In the genomic region with DNA sequence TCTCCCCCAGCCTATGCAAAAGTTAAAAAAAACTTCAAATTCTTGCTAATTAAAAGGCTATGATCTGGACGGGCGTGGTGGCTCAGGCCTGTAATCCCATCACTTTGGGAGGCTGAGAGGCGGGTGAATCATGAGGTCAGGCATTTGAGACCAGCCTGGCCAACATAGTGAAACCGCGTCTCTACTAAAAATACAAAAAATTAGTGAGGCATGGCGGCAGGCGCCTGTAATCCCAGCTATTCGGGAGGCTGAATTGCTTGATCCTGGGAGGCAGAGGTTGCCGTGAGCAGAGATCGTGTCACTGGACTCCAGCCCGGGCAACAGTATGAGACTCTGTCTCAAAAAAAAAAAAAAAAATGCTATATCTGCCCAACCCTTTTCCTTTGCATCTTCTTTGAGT, we compare ENCODE assay signal across 21 cellular contexts.
"Had no signal": no experiment of that assay in that cellular context is flagged by ENCODE, and none has a peak within 500 bp of the region (broad histone marks: within the 10 kb centered on the region; RNA-seq: fewer than 3 reads in every experiment).

No MANE protein-coding gene starts in this region.

- H3K27ac Mint-ChIP-seq: activated CD4-positive, alpha-beta memory T cell treated with anti-CD3 and anti-CD28 coated beads for 36 hours; activated CD4-positive, alpha-beta T cell treated with anti-CD3 and anti-CD28 coated beads for 36 hours; activated naive CD4-positive, alpha-beta T cell treated with anti-CD3 and anti-CD28 coated beads, Interleukin-2, amount 10 ng/mL, durations not matched to agents 7 days and 5 days; activated T-cell treated with anti-CD3 and anti-CD28 coated beads, Interleukin-2, amount 50 U/mL, for 72 hours; natural killer cell; progenitor cell of endocrine pancreas; stimulated activated naive CD8-positive, alpha-beta T cell treated with anti-CD3 and anti-CD28 coated beads, Interleukin-15, amount 100 ng/mL, for 72 hours; WTC11 had no signal

- H3K4me1 Mint-ChIP-seq: activated CD4-positive, alpha-beta T cell treated with anti-CD3 and anti-CD28 coated beads for 36 hours; activated naive CD4-positive, alpha-beta T cell treated with anti-CD3 and anti-CD28 coated beads, Interleukin-2, amount 10 ng/mL, durations not matched to agents 7 days and 5 days; natural killer cell; stimulated activated naive CD8-positive, alpha-beta T cell treated with anti-CD3 and anti-CD28 coated beads, Interleukin-15, amount 100 ng/mL, for 72 hours had no signal

- H3K27ac ChIP-seq: coronary artery, esophagus squamous epithelium, gastroesophageal sphincter, heart right ventricle, left ventricle myocardium inferior, tibial artery had no signal

- H3K4me3 ChIP-seq: coronary artery, esophagus squamous epithelium, gastroesophageal sphincter, heart right ventricle, left ventricle myocardium inferior, tibial artery had no signal

- H3K36me3 Mint-ChIP-seq: activated CD4-positive, alpha-beta memory T cell treated with anti-CD3 and anti-CD28 coated beads for 36 hours; activated naive CD4-positive, alpha-beta T cell treated with anti-CD3 and anti-CD28 coated beads, Interleukin-2, amount 10 ng/mL, durations not matched to agents 7 days and 5 days; natural killer cell; WTC11 had no signal

- H3K9me3 ChIP-seq: esophagus squamous epithelium, gastroesophageal sphincter, heart right ventricle, left ventricle myocardium inferior, tibial artery had no signal

- H3K4me1 ChIP-seq: esophagus squamous epithelium, gastroesophageal sphincter, heart right ventricle, left ventricle myocardium inferior, tibial artery had no signal

- DNase-seq: activated CD4-positive, alpha-beta memory T cell treated with anti-CD3 and anti-CD28 coated beads for 36 hours; activated CD4-positive, alpha-beta T cell treated with anti-CD3 and anti-CD28 coated beads for 36 hours; activated effector memory CD4-positive, alpha-beta T cell treated with Interleukin-2 at 50 U/mL for 16 hours; activated naive CD4-positive, alpha-beta T cell treated with anti-CD3 and anti-CD28 coated beads, Interleukin-2, amount 10 ng/mL, durations not matched to agents 7 days and 5 days; activated T-cell treated with anti-CD3 and anti-CD28 coated beads, Interleukin-2, amount 50 U/mL, for 72 hours; amygdala; cerebellar nuclear complex; esophagus squamous epithelium; heart right ventricle; left ventricle myocardium inferior; midbrain; natural killer cell; right cardiac atrium; stimulated activated naive CD8-positive, alpha-beta T cell treated with anti-CD3 and anti-CD28 coated beads, Interleukin-15, amount 100 ng/mL, for 72 hours; T-helper 1 cell; tibial artery had no signal

- H3K27me3 Mint-ChIP-seq: activated CD4-positive, alpha-beta memory T cell treated with anti-CD3 and anti-CD28 coated beads for 36 hours; activated CD4-positive, alpha-beta T cell treated with anti-CD3 and anti-CD28 coated beads for 36 hours; activated naive CD4-positive, alpha-beta T cell treated with anti-CD3 and anti-CD28 coated beads, Interleukin-2, amount 10 ng/mL, durations not matched to agents 7 days and 5 days; progenitor cell of endocrine pancreas; stimulated activated naive CD8-positive, alpha-beta T cell treated with anti-CD3 and anti-CD28 coated beads, Interleukin-15, amount 100 ng/mL, for 72 hours had no signal

- H3K4me3 Mint-ChIP-seq: activated CD4-positive, alpha-beta memory T cell treated with anti-CD3 and anti-CD28 coated beads for 36 hours; activated CD4-positive, alpha-beta T cell treated with anti-CD3 and anti-CD28 coated beads for 36 hours; activated naive CD4-positive, alpha-beta T cell treated with anti-CD3 and anti-CD28 coated beads, Interleukin-2, amount 10 ng/mL, durations not matched to agents 7 days and 5 days; activated T-cell treated with anti-CD3 and anti-CD28 coated beads, Interleukin-2, amount 50 U/mL, for 72 hours; natural killer cell; stimulated activated naive CD8-positive, alpha-beta T cell treated with anti-CD3 and anti-CD28 coated beads, Interleukin-15, amount 100 ng/mL, for 72 hours; WTC11 had no signal

- H3K27me3 ChIP-seq: esophagus squamous epithelium, gastroesophageal sphincter, heart right ventricle, tibial artery had no signal

- ATAC-seq: activated CD4-positive, alpha-beta T cell treated with anti-CD3 and anti-CD28 coated beads for 36 hours; activated T-cell treated with anti-CD3 and anti-CD28 coated beads, Interleukin-2, amount 50 U/mL, for 72 hours; gastroesophageal sphincter; heart right ventricle; natural killer cell; right cardiac atrium; stimulated activated naive CD8-positive, alpha-beta T cell treated with anti-CD3 and anti-CD28 coated beads, Interleukin-15, amount 100 ng/mL, for 72 hours; WTC11 had no signal

- H3K9me3 Mint-ChIP-seq: WTC11 had no signal

- FAIRE-seq: keratinocyte had no signal

- H3K36me3 ChIP-seq: esophagus squamous epithelium, gastroesophageal sphincter, heart right ventricle, left ventricle myocardium inferior, tibial artery had no signal
